ENCODE assay signal across 22 cellular contexts in the genomic region with DNA sequence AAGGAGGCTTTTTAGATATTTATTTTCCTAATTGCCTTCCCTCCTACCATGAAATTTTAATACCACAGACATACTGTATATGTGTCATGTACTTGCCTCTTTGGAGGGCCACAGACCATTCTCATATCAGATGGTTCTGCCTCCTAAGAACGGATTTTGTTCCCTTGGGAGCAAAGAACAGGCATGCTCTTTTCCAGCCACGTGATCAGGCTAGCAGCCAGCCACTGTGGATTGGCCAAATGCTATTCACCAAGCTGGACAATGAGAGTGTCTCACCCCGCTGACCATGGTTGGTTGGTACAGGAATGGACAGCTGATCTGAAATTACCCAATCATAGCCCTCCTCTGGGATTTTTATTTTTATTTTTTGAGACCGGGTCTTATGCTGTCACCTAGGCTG. TPM values are rescaled to one million over a fixed set of nuclear protein-coding genes. Genes with fewer than 3 reads are reported as not detected.
DNase-seq lines count a peak whose midpoint lies in the region; ATAC-seq, FAIRE-seq and TF ChIP-seq lines count a peak whose summit lies in the region.
"Had no signal": no experiment of that assay in that cellular context is flagged by ENCODE, and none has a peak within 500 bp of the region (broad histone marks: within the 10 kb centered on the region; RNA-seq: fewer than 3 reads in every experiment).

No MANE protein-coding gene starts in this region.

- peak; percentile 30 for FAIRE-seq in urothelium cell line (lab: Jason Lieb, UNC)
- FAIRE-seq: A549, G401.6, GM12891, GM18507, HTR-8/SVneo had no signal

- no peak overlapping the region for H3K4me3 Mint-ChIP-seq in naive thymus-derived CD4-positive, alpha-beta T cell
- H3K4me3 Mint-ChIP-seq: CD14-positive monocyte; CD4-positive, alpha-beta memory T cell; HFFc6 had no signal

- H3K27ac Mint-ChIP-seq in naive thymus-derived CD4-positive, alpha-beta T cell, result no peak overlapping the region
- H3K27ac Mint-ChIP-seq: HFFc6 had no signal

- DNase-seq in BE2C (peak; percentile 52), COLO829 (ENCODE audit: low spot score) (peak; percentile 43), SK-N-DZ (ENCODE audit: low spot score) (peak; percentile 71), urothelium cell line (ENCODE audit: low spot score) (no peak), UCSD-AML1 (lab: John Stamatoyannopoulos, UW; ENCODE audit: unreplicated experiment) (no peak)
- no peak for DNase-seq in naive thymus-derived CD4-positive, alpha-beta T cell
- DNase-seq: AML-193; Calu3; CD4-positive, alpha-beta memory T cell; GOT3; H7; HFFc6; IMR-90; KG1 had no signal

- peaks cover 0 to 3% (median 0%) of the 10 kb centered on the region in 5 donors for H3K36me3 Mint-ChIP-seq in naive thymus-derived CD4-positive, alpha-beta T cell
- H3K36me3 Mint-ChIP-seq: CD14-positive monocyte; CD4-positive, alpha-beta memory T cell had no signal

- H3K36me3 ChIP-seq in BE2C, result no peaks in the 10 kb centered on the region
- no peaks in the 10 kb centered on the region for H3K36me3 ChIP-seq in naive thymus-derived CD4-positive, alpha-beta T cell (ENCODE audit: control insufficient read depth in 2 of 3, insufficient read depth in 3 of 3, low read length in 3 of 3)
- H3K36me3 ChIP-seq: BLaER1 had no signal

- POLR2A ChIA-PET in naive thymus-derived CD4-positive, alpha-beta T cell (lab: Charles Lee), result interaction anchor here (1.2 to 3.1 kb wide), 2 partner anchors 23 to 35 kb away, joined by 3 to 8 read pairs; no protein-coding TSS in a partner anchor

- no peak overlapping the region for H3K4me3 ChIP-seq in BE2C (ENCODE audit: low read depth, low read length)
- H3K4me3 ChIP-seq in naive thymus-derived CD4-positive, alpha-beta T cell (ENCODE audit: low read length), result no peak overlapping the region
- H3K4me3 ChIP-seq: A549, BLaER1 had no signal

- peaks cover 0 to 3% (median 0%) of the 10 kb centered on the region in 11 donors for H3K9me3 Mint-ChIP-seq in naive thymus-derived CD4-positive, alpha-beta T cell
- H3K9me3 Mint-ChIP-seq: CD4-positive, alpha-beta memory T cell; HFFc6 had no signal

- no peaks in the 10 kb centered on the region for H3K9me3 ChIP-seq in BE2C
- H3K9me3 ChIP-seq in naive thymus-derived CD4-positive, alpha-beta T cell (ENCODE audit: control insufficient read depth in 2 of 3, low read length in 3 of 3), result no peaks in the 10 kb centered on the region
- H3K9me3 ChIP-seq: A549, BLaER1 had no signal

- intact Hi-C loops in naive thymus-derived CD4-positive, alpha-beta T cell (cut with micrococcal nuclease), result no loop called here

- CTCF ChIA-PET in naive thymus-derived CD4-positive, alpha-beta T cell (lab: Charles Lee), result interaction anchor here (0.7 to 9.0 kb wide), 6 partner anchors 16 to 71 kb away, joined by 3 to 106 read pairs (median 3); no protein-coding TSS in a partner anchor

- peaks cover 7% of the 10 kb centered on the region for H3K4me1 ChIP-seq in BE2C
- no peaks in the 10 kb centered on the region for H3K4me1 ChIP-seq in naive thymus-derived CD4-positive, alpha-beta T cell (ENCODE audit: control insufficient read depth in 2 of 2, insufficient read depth in 2 of 2, low read length in 2 of 2)
- H3K4me1 ChIP-seq: A549 had no signal

- peaks cover 0 to 17% (median 5%) of the 10 kb centered on the region in 7 donors for H3K4me1 Mint-ChIP-seq in naive thymus-derived CD4-positive, alpha-beta T cell
- H3K4me1 Mint-ChIP-seq: CD14-positive monocyte had no signal

- no peak for ATAC-seq in naive thymus-derived CD4-positive, alpha-beta T cell
- ATAC-seq: A549, HCT116 had no signal

- H3K27ac ChIP-seq in naive thymus-derived CD4-positive, alpha-beta T cell (ENCODE audit: low read depth, low read length), result no peak overlapping the region
- H3K27ac ChIP-seq: A549, BLaER1 had no signal

- TF ChIP-seq CTCF in BE2C (IDR thresholded peaks at IDR 0.05; ENCODE audit: low read depth, low read length), result no peak

- peaks cover 0 to 11% (median 0%) of the 10 kb centered on the region in 5 donors for H3K27me3 Mint-ChIP-seq in naive thymus-derived CD4-positive, alpha-beta T cell
- H3K27me3 Mint-ChIP-seq: CD4-positive, alpha-beta memory T cell had no signal

- H3K27me3 ChIP-seq in BE2C, result no peaks in the 10 kb centered on the region
- H3K27me3 ChIP-seq in naive thymus-derived CD4-positive, alpha-beta T cell (ENCODE audit: control insufficient read depth in 2 of 2, insufficient read depth in 2 of 2, low read length in 2 of 2), result no peaks in the 10 kb centered on the region
- H3K27me3 ChIP-seq: BLaER1 had no signal

RNA-seq across cellular contexts. Expression of a gene that starts 21.5 kb away (rescaled TPM):
- polyA plus RNA-seq in BE2C (2012; ENCODE audit: insufficient read depth, insufficient read length, low read depth), result 1.3 TPM
- polyA plus RNA-seq in SK-N-DZ (2014; cell fraction: cytosol; rRNA removed), result 0.10 TPM in 1 of 2 replicates, not detected in the other
- 0.24 and 0.62 TPM in 2 replicates for polyA plus RNA-seq in SK-N-DZ (2014; cell fraction: nucleus; rRNA removed)
- not detected for total RNA-seq in naive thymus-derived CD4-positive, alpha-beta T cell
- not detected for polyA plus RNA-seq in naive thymus-derived CD4-positive, alpha-beta T cell
- total RNA-seq: Calu3; CD4-positive, alpha-beta memory T cell; H7; HFFc6; IMR-90 had no signal
- polyA plus RNA-seq: A549; CD14-positive monocyte; CD4-positive, alpha-beta memory T cell; IMR-90 had no signal

RNA-seq across cellular contexts. Expression of a gene that starts 48.2 kb away (rescaled TPM):
- polyA plus RNA-seq in BE2C (2012; ENCODE audit: insufficient read depth, insufficient read length, low read depth), result not detected
- polyA plus RNA-seq in SK-N-DZ (2014; cell fraction: cytosol; rRNA removed), result not detected in 2 replicates
- 0.22 TPM in 1 of 2 replicates, not detected in the other for polyA plus RNA-seq in SK-N-DZ (2014; cell fraction: nucleus; rRNA removed)
- 1 to 10 TPM in 2 of 5 experiments, under 1 TPM in 3; 0.38 to 4.8 (median 0.56) TPM for total RNA-seq in naive thymus-derived CD4-positive, alpha-beta T cell
- under 1 TPM in 1 of 2 donors, not detected in 1; 0.24 TPM for polyA plus RNA-seq in naive thymus-derived CD4-positive, alpha-beta T cell
- total RNA-seq: Calu3, HFFc6 had no signal
- polyA plus RNA-seq: A549, CD14-positive monocyte had no signal

Comparison
In these comparisons a context has a peak if more than half of its experiments do, and no peak if none do; other contexts are left out.
1. DNase-seq: peak in BE2C (single experiment), COLO829 (single experiment) and SK-N-DZ (single experiment); none in urothelium cell line (single experiment), UCSD-AML1 (single experiment) and naive thymus-derived CD4-positive, alpha-beta T cell (0 of 9).